Comparison of ENCODE assay signal across 13 cellular contexts in the genomic region with DNA sequence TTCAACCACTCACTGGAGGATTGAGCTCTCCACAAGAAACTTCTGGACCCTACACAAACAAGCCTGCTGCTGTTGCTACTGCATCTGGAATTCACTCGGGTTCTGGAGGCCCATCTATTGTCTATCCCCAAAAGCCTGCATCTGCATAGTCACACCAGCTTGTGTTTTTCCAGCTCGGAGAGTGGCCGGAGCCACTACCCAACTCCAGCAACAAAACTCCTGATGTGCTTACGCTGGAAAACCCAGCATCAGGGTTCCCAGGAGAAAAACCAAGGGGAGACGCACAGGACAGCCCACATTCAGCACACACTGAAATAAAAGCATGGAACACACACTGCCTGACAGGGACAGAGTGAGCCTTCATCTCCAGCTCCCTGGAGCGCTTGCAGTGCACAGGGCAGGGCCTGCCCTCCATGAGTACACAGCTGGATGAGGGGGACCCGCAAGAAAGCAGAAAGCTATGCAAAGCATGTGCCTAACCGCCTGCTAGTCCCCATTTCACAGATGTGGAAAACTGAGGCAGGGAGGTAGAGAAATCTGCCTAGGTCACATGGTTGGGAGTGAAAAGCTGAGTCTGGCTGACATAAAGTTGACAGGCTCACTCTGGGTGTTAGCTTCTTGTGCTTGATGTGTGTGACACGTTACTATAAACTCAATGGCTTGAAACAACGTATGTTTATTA.
"Had no signal": no experiment of that assay in that cellular context is flagged by ENCODE, and none has a peak within 500 bp of the region (broad histone marks: within the 10 kb centered on the region; RNA-seq: fewer than 3 reads in every experiment).

No MANE protein-coding gene starts in this region.

- H3K36me3 ChIP-seq: heart left ventricle, left lung, upper lobe of right lung had no signal

- H3K27ac ChIP-seq: left lung, upper lobe of right lung had no signal

- H3K27me3 ChIP-seq: heart left ventricle, left lung, upper lobe of right lung had no signal

- H3K9me3 ChIP-seq: heart left ventricle, left lung, upper lobe of right lung had no signal

- DNase-seq: activated CD4-positive, alpha-beta T cell treated with anti-CD3 and anti-CD28 coated beads, Interleukin-2, amount 50 U/mL, for 1 hour; activated naive CD4-positive, alpha-beta T cell treated with anti-CD3 and anti-CD28 coated beads, Interleukin-2, amount 50 U/mL, for 16 hours; activated T-cell treated with anti-CD3 and anti-CD28 coated beads for 4 hours; cerebellar nuclear complex; dermis blood vessel endothelial cell; heart left ventricle; left lung; retina; upper lobe of right lung had no signal

- H3K4me3 ChIP-seq: heart left ventricle, left lung, smooth muscle cell, upper lobe of right lung had no signal

- ATAC-seq: activated T-helper 17 cell treated with anti-CD3 and anti-CD28 coated beads, Interleukin-2, amount 50 U/mL, for 72 hours; left lung; natural killer cell treated with Interleukin-12 subunit alpha and Interleukin-12 subunit beta and Interleukin-15 and Interleukin-18, amount 100 ng/mL, for 72 hours; stimulated activated memory B cell treated with anti-CD40 and anti-IgM and Interleukin-4, amounts not matched to agents 10 μg/mL and 1 μg/mL and 100 μg/mL, for 72 hours; upper lobe of right lung had no signal
